ENCODE assay signal across 9 cellular contexts in the genomic region with DNA sequence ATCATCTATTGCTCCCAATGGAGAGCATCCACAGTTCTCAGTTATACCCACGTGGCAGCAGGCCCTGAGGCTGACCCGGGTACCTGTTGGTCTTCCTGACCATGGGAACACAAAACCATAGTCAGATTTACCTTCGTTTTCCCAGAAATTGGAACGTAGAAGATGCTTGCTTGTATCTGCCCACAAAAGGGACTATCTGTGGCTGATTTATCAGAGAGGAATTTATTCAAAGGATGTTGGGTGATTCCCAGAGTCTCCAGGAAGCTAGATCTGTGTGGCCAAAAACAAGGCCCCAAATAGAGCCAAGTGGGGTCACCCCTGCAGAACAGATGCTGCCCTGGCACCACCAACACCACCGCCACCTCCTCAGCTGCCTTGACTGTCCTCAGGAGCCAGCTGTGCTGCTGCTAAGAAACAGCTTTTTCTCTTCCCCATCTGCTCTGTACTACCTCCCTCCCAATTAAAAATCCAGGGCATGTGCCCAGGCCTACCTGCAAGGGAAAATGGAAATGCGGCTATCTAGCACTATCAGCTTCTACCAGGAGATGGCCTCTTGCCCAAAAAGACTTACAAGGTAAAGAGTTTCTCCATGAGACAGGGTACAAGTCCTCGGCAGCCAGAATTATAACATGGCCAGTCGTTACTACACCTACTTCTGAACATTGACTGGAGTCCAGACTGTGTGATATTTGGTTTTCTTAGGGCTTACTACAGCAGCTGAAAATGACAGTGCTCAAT.
DNase-seq lines count a peak whose midpoint lies in the region; ATAC-seq, FAIRE-seq and TF ChIP-seq lines count a peak whose summit lies in the region.
"Had no signal": no experiment of that assay in that cellular context is flagged by ENCODE, and none has a peak within 500 bp of the region (broad histone marks: within the 10 kb centered on the region; RNA-seq: fewer than 3 reads in every experiment).

No MANE protein-coding gene starts in this region.

- no peaks in the 10 kb centered on the region for H3K36me3 ChIP-seq in NT2/D1 (ENCODE audit: insufficient read depth, insufficient read length, low read length)
- H3K36me3 ChIP-seq in gastroesophageal sphincter, result no peaks in the 10 kb centered on the region
- H3K36me3 ChIP-seq in sigmoid colon, result no peaks in the 10 kb centered on the region

- DNase-seq in ACHN, result peak; percentile 51
- DNase-seq in GM12864 (ENCODE audit: low read depth), result no peak
- DNase-seq in NT2/D1 (ENCODE audit: low read depth, low spot score), result peak; percentile 20
- DNase-seq in fibroblast of villous mesenchyme (ENCODE audit: low read depth), result peak; percentile 23
- DNase-seq in RCC 7860 (ENCODE audit: low spot score), result no peak
- no peak for DNase-seq in NOMO-1 treated with DMSO at 0.1 percent for 48 hours (lab: John Stamatoyannopoulos, UW; ENCODE audit: unreplicated experiment)
- no peak for DNase-seq in sigmoid colon
- DNase-seq: activated B cell treated with CpG ODN at 0.5 μM for 24 hours had no signal

- no peaks in the 10 kb centered on the region for H3K9me3 ChIP-seq in NT2/D1 (ENCODE audit: insufficient read depth, low read length)
- H3K9me3 ChIP-seq in gastroesophageal sphincter, result no peaks in the 10 kb centered on the region
- H3K9me3 ChIP-seq in sigmoid colon, result no peaks in the 10 kb centered on the region

- WGBS in gastroesophageal sphincter (ENCODE audit: low coverage in 1 of 2), 2 donors, result 93% methylated on average over 4 to 7 of the region's 8 CpGs
- 93 to 94% methylated on average over 8 of the region's 8 CpGs for WGBS in sigmoid colon, 2 donors

- TF ChIP-seq CTCF in GM12864 (IDR thresholded peaks at IDR 0.05; ENCODE audit: low read depth, low read length, missing control alignments), result peak; percentile 31
- peak; percentile 44 for TF ChIP-seq CTCF in fibroblast of villous mesenchyme (IDR thresholded peaks at IDR 0.05; ENCODE audit: insufficient read depth, low read depth, low read length)
- TF ChIP-seq CTCF in gastroesophageal sphincter (IDR thresholded peaks at IDR 0.05), result no peak
- TF ChIP-seq CTCF in sigmoid colon (IDR thresholded peaks at IDR 0.05), result no peak

- in situ Hi-C loops in ACHN (cut with HindIII; ENCODE audit: low pct_ligation_motif_present, low pct_unique_long_range_greater_than_20kb, low sequenced_read_pairs), result no loop called here

- no peak overlapping the region for H3K9ac ChIP-seq in NT2/D1 (ENCODE audit: insufficient read length, low read depth)

- FAIRE-seq in RCC 7860 (lab: Jason Lieb, UNC), result no peak

- no peaks in the 10 kb centered on the region for H3K27me3 ChIP-seq in NT2/D1 (ENCODE audit: insufficient read depth, insufficient read length)
- no peaks in the 10 kb centered on the region for H3K27me3 ChIP-seq in gastroesophageal sphincter
- H3K27me3 ChIP-seq in sigmoid colon, result no peaks in the 10 kb centered on the region

- intact Hi-C loops in sigmoid colon (cut with DNase I), result loop anchor here (5.0 kb wide), 2 partner anchors 332 to 1212 kb away; no protein-coding TSS in a partner anchor

- H3K4me3 ChIP-seq in GM12864 (ENCODE audit: low read depth, low read length), result no peak overlapping the region
- H3K4me3 ChIP-seq in NT2/D1 (ENCODE audit: insufficient read length, low read depth), result no peak overlapping the region
- H3K4me3 ChIP-seq in fibroblast of villous mesenchyme (ENCODE audit: low read depth, low read length), result no peak overlapping the region
- no peak overlapping the region for H3K4me3 ChIP-seq in gastroesophageal sphincter
- no peak overlapping the region for H3K4me3 ChIP-seq in sigmoid colon

- no peak for TF ChIP-seq POLR2A in gastroesophageal sphincter (IDR thresholded peaks at IDR 0.05)
- no peak for TF ChIP-seq POLR2A in sigmoid colon (IDR thresholded peaks at IDR 0.05)

- H3K27ac ChIP-seq in gastroesophageal sphincter (no peak overlapping the region), sigmoid colon (no peak overlapping the region)

- no peaks in the 10 kb centered on the region for H3K4me1 ChIP-seq in NT2/D1 (ENCODE audit: insufficient read depth, insufficient read length)
- H3K4me1 ChIP-seq in gastroesophageal sphincter, result peaks cover 0 to 10% (median 0%) of the 10 kb centered on the region in 3 donors
- H3K4me1 ChIP-seq in sigmoid colon, result peaks cover 0 to 8% (median 0%) of the 10 kb centered on the region in 4 donors

- ATAC-seq in gastroesophageal sphincter, result no peak

- TF ChIP-seq EP300 in gastroesophageal sphincter (IDR thresholded peaks at IDR 0.05), result no peak
- no peak for TF ChIP-seq EP300 in sigmoid colon (IDR thresholded peaks at IDR 0.05)

Comparison
In these comparisons a context has a peak if more than half of its experiments do, and no peak if none do; other contexts are left out.
1. DNase-seq: peak in ACHN (single experiment), NT2/D1 (single experiment) and fibroblast of villous mesenchyme (single experiment); none in GM12864 (single experiment), RCC 7860 (single experiment), NOMO-1 treated with DMSO at 0.1 percent for 48 hours (single experiment) and sigmoid colon (single experiment).
2. CTCF ChIP-seq: peak in GM12864 (single experiment) and fibroblast of villous mesenchyme (single experiment); none in gastroesophageal sphincter (0 of 4) and sigmoid colon (0 of 4).